Comparison of ENCODE assay signal across 21 cellular contexts in genomic region chr1:245124644-245125043, GRCh38.
"Had no signal": no experiment of that assay in that cellular context is flagged by ENCODE, and none has a peak within 500 bp of the region (broad histone marks: within the 10 kb centered on the region; RNA-seq: fewer than 3 reads in every experiment).

No MANE protein-coding gene starts in this region.

- H3K4me3 ChIP-seq: dorsolateral prefrontal cortex, heart left ventricle, lung, pancreas, smooth muscle cell, tibial artery had no signal

- H3K9me3 ChIP-seq: heart left ventricle, pancreas, tibial artery had no signal

- H3K4me3 Mint-ChIP-seq: nephron; stimulated activated memory B cell treated with anti-CD40 and anti-IgM and Interleukin-4, amounts not matched to agents 10 μg/mL and 1 μg/mL and 100 μg/mL, for 72 hours; stimulated activated naive CD8-positive, alpha-beta T cell treated with anti-CD3 and anti-CD28 coated beads, Interleukin-15, Interleukin-2, amounts not matched to agents 100 ng/mL and 50 ng/mL, for 24 hours had no signal

- H3K27ac ChIP-seq: dorsolateral prefrontal cortex, heart left ventricle, pancreas, tibial artery had no signal

- H3K4me1 Mint-ChIP-seq: stimulated activated memory B cell treated with anti-CD40 and anti-IgM and Interleukin-4, amounts not matched to agents 10 μg/mL and 1 μg/mL and 100 μg/mL, for 72 hours had no signal

- DNase-seq: cortex of kidney; dorsolateral prefrontal cortex; effector CD8-positive, alpha-beta T cell; foreskin melanocyte; heart left ventricle; hippocampal formation; left ventricle myocardium superior; mesenchymal stem cell; naive B cell; occipital lobe; pancreas; right cardiac atrium; stimulated activated CD4-positive, alpha-beta T cell treated with anti-CD3 and anti-CD28 coated beads, Interleukin-4, amount 100 ng/mL, for 1 hour had no signal

- FAIRE-seq: keratinocyte, pancreas had no signal

- H3K4me2 ChIP-seq: smooth muscle cell had no signal

- H3K4me1 ChIP-seq: pancreas, tibial artery had no signal

- H3K9me3 Mint-ChIP-seq: nephron; stimulated activated memory B cell treated with anti-CD40 and anti-IgM and Interleukin-4, amounts not matched to agents 10 μg/mL and 1 μg/mL and 100 μg/mL, for 72 hours; stimulated activated naive CD8-positive, alpha-beta T cell treated with anti-CD3 and anti-CD28 coated beads, Interleukin-15, Interleukin-2, amounts not matched to agents 100 ng/mL and 50 ng/mL, for 24 hours had no signal

- H3K36me3 Mint-ChIP-seq: stimulated activated memory B cell treated with anti-CD40 and anti-IgM and Interleukin-4, amounts not matched to agents 10 μg/mL and 1 μg/mL and 100 μg/mL, for 72 hours had no signal

- H3K27me3 ChIP-seq: pancreas had no signal

- H3K36me3 ChIP-seq: pancreas had no signal

- H3K27ac Mint-ChIP-seq: naive B cell; nephron; progenitor cell of endocrine pancreas; stimulated activated memory B cell treated with anti-CD40 and anti-IgM and Interleukin-4, amounts not matched to agents 10 μg/mL and 1 μg/mL and 100 μg/mL, for 72 hours; stimulated activated naive CD8-positive, alpha-beta T cell treated with anti-CD3 and anti-CD28 coated beads, Interleukin-15, Interleukin-2, amounts not matched to agents 100 ng/mL and 50 ng/mL, for 24 hours had no signal

- ATAC-seq: heart left ventricle; left ventricle myocardium superior; pancreas; right cardiac atrium; stimulated activated memory B cell treated with anti-CD40 and anti-IgM and Interleukin-4, amounts not matched to agents 10 μg/mL and 1 μg/mL and 100 μg/mL, for 72 hours had no signal
